8 cellular contexts compared by ENCODE assay signal in genomic region chr13:46648166-46648607, GRCh38.
DNase-seq lines count a peak whose midpoint lies in the region; FAIRE-seq and TF ChIP-seq lines count a peak whose summit lies in the region.

No MANE protein-coding gene starts in this region.

- no peak for TF ChIP-seq EP300 in stomach (IDR thresholded peaks at IDR 0.05)

- no peak for FAIRE-seq in bronchial epithelial cell (lab: Jason Lieb, UNC)

- H3K9me3 ChIP-seq in HEK293 (ENCODE audit: control insufficient read depth, insufficient read depth, low read depth, low read length) (no peaks in the 10 kb centered on the region), stomach (no peaks in the 10 kb centered on the region)
- H3K9me3 ChIP-seq in effector memory CD4-positive, alpha-beta T cell (ENCODE audit: control insufficient read depth, low read length): no peaks in the 10 kb centered on the region

- no peaks in the 10 kb centered on the region for H3K27me3 Mint-ChIP-seq in activated CD4-positive, alpha-beta memory T cell treated with anti-CD3 and anti-CD28 coated beads for 36 hours
- no peaks in the 10 kb centered on the region for H3K27me3 Mint-ChIP-seq in activated CD4-positive, alpha-beta memory T cell treated with anti-CD3 and anti-CD28 coated beads, Interleukin-2, amount 10 ng/mL, durations not matched to agents 7 days and 5 days

- TF ChIP-seq CTCF in HEK293 (tag by site-specific recombination; IDR thresholded peaks at IDR 0.05) (no peak), bronchial epithelial cell (IDR thresholded peaks at IDR 0.05; ENCODE audit: insufficient read depth, low read length, severe bottlenecking) (no peak), stomach (IDR thresholded peaks at IDR 0.05) (no peak)

- TF ChIP-seq POLR2A in stomach (IDR thresholded peaks at IDR 0.05): no peak

- POLR2A ChIA-PET in activated CD4-positive, alpha-beta memory T cell treated with anti-CD3 and anti-CD28 coated beads for 36 hours (lab: Charles Lee): interaction anchor here (1.1 kb wide), 1 partner anchor 18 kb away, joined by 3 read pairs; no protein-coding TSS in a partner anchor
- POLR2A ChIA-PET in activated CD4-positive, alpha-beta memory T cell treated with anti-CD3 and anti-CD28 coated beads, Interleukin-2, amount 10 ng/mL, durations not matched to agents 7 days and 5 days (lab: Charles Lee): no interaction called here
- POLR2A ChIA-PET in HEK293 (lab: Yijun Ruan, JAX): no interaction called here

- H3K4me3 ChIP-seq in HEK293 (ENCODE audit: low read depth, low read length) (no peak overlapping the region), bronchial epithelial cell (ENCODE audit: low read depth, low read length) (no peak overlapping the region), stomach (no peak overlapping the region)
- no peak overlapping the region for H3K4me3 ChIP-seq in effector memory CD4-positive, alpha-beta T cell (ENCODE audit: insufficient read depth, low read depth, low read length, poor library complexity, severe bottlenecking)

- H3K9me3 Mint-ChIP-seq in activated CD4-positive, alpha-beta memory T cell treated with anti-CD3 and anti-CD28 coated beads for 36 hours: no peaks in the 10 kb centered on the region
- no peaks in the 10 kb centered on the region for H3K9me3 Mint-ChIP-seq in activated CD4-positive, alpha-beta memory T cell treated with anti-CD3 and anti-CD28 coated beads, Interleukin-2, amount 10 ng/mL, durations not matched to agents 7 days and 5 days

- no peak overlapping the region for H3K4me3 Mint-ChIP-seq in activated CD4-positive, alpha-beta memory T cell treated with anti-CD3 and anti-CD28 coated beads for 36 hours
- H3K4me3 Mint-ChIP-seq in activated CD4-positive, alpha-beta memory T cell treated with anti-CD3 and anti-CD28 coated beads, Interleukin-2, amount 10 ng/mL, durations not matched to agents 7 days and 5 days: no peak overlapping the region

- H3K4me1 ChIP-seq in HEK293 (ENCODE audit: control insufficient read depth, insufficient read depth, low read length): peaks cover 9% of the 10 kb centered on the region
- H3K4me1 ChIP-seq in stomach: peaks cover 13 to 71% (median 44%) of the 10 kb centered on the region in 4 donors
- no peaks in the 10 kb centered on the region for H3K4me1 ChIP-seq in effector memory CD4-positive, alpha-beta T cell (ENCODE audit: control insufficient read depth, insufficient read depth, low read length, poor library complexity, severe bottlenecking)

- DNase-seq in activated CD4-positive, alpha-beta memory T cell treated with anti-CD3 and anti-CD28 coated beads for 36 hours: peak; percentile 22
- no peak for DNase-seq in activated CD4-positive, alpha-beta memory T cell treated with anti-CD3 and anti-CD28 coated beads, Interleukin-2, amount 10 ng/mL, durations not matched to agents 7 days and 5 days
- DNase-seq in NAMALWA (ENCODE audit: low spot score) (peak; percentile 69), bronchial epithelial cell (ENCODE audit: low read depth) (peak; percentile 20), stomach (peak; percentile 66), T-helper 1 cell (no peak)
- DNase-seq in effector memory CD4-positive, alpha-beta T cell: no peak

- H3K27ac Mint-ChIP-seq in activated CD4-positive, alpha-beta memory T cell treated with anti-CD3 and anti-CD28 coated beads for 36 hours: no peak overlapping the region
- H3K27ac Mint-ChIP-seq in activated CD4-positive, alpha-beta memory T cell treated with anti-CD3 and anti-CD28 coated beads, Interleukin-2, amount 10 ng/mL, durations not matched to agents 7 days and 5 days: no peak overlapping the region

- intact Hi-C loops in activated CD4-positive, alpha-beta memory T cell treated with anti-CD3 and anti-CD28 coated beads for 36 hours (cut with micrococcal nuclease): no loop called here
- intact Hi-C loops in stomach (cut with DNase I; ENCODE audit: low total_unique reads): no loop called here

- peaks cover 7% of the 10 kb centered on the region for H3K36me3 Mint-ChIP-seq in activated CD4-positive, alpha-beta memory T cell treated with anti-CD3 and anti-CD28 coated beads for 36 hours
- H3K36me3 Mint-ChIP-seq in activated CD4-positive, alpha-beta memory T cell treated with anti-CD3 and anti-CD28 coated beads, Interleukin-2, amount 10 ng/mL, durations not matched to agents 7 days and 5 days (ENCODE audit: low read depth): peaks cover 19% of the 10 kb centered on the region

- H3K27me3 ChIP-seq in bronchial epithelial cell (ENCODE audit: control insufficient read depth, insufficient read depth, low read length) (no peaks in the 10 kb centered on the region), stomach (no peaks in the 10 kb centered on the region)
- no peaks in the 10 kb centered on the region for H3K27me3 ChIP-seq in effector memory CD4-positive, alpha-beta T cell (replicated peaks; ENCODE audit: control insufficient read depth, insufficient read depth, low read length, poor library complexity, severe bottlenecking)

- CTCF ChIA-PET in activated CD4-positive, alpha-beta memory T cell treated with anti-CD3 and anti-CD28 coated beads for 36 hours (lab: Charles Lee): no interaction called here
- CTCF ChIA-PET in activated CD4-positive, alpha-beta memory T cell treated with anti-CD3 and anti-CD28 coated beads, Interleukin-2, amount 10 ng/mL, durations not matched to agents 7 days and 5 days (lab: Charles Lee): no interaction called here
- CTCF ChIA-PET in HEK293 (lab: Yijun Ruan, JAX): interaction anchor here (1.3 kb wide), 1 partner anchor 73 kb away, joined by 3 read pairs; no protein-coding TSS in a partner anchor

- peaks cover 33% of the 10 kb centered on the region for H3K4me1 Mint-ChIP-seq in activated CD4-positive, alpha-beta memory T cell treated with anti-CD3 and anti-CD28 coated beads for 36 hours (ENCODE audit: low read depth)
- peaks cover 19% of the 10 kb centered on the region for H3K4me1 Mint-ChIP-seq in activated CD4-positive, alpha-beta memory T cell treated with anti-CD3 and anti-CD28 coated beads, Interleukin-2, amount 10 ng/mL, durations not matched to agents 7 days and 5 days

- H3K36me3 ChIP-seq in HEK293 (ENCODE audit: control insufficient read depth in 2 of 2, insufficient read depth in 1 of 2, low read length in 2 of 2) (no peaks in the 10 kb centered on the region), bronchial epithelial cell (ENCODE audit: control insufficient read depth, insufficient read depth, low read length) (no peaks in the 10 kb centered on the region), stomach (peaks cover 0 to 2% (median 0%) of the 10 kb centered on the region in 4 donors)
- H3K36me3 ChIP-seq in effector memory CD4-positive, alpha-beta T cell (ENCODE audit: control insufficient read depth, insufficient read depth, low read length): no peaks in the 10 kb centered on the region

- H3K27ac ChIP-seq in HEK293 (ENCODE audit: extremely low read depth, low read depth, low read length) (no peak overlapping the region), stomach (peak overlapping the region in 2 of 5 donors; percentile 22 to 50)
- H3K27ac ChIP-seq in effector memory CD4-positive, alpha-beta T cell (ENCODE audit: insufficient read depth, low read length, poor library complexity, severe bottlenecking): no peak overlapping the region

- WGBS in stomach, 5 donors: 38 to 61% (median 52%) methylated on average over 4 of the region's 4 CpGs

TF ChIP-seq in HEK293, 187 proteins besides CTCF, POLR2A, EP300 and RAD21 (continues in another document):
- TF ChIP-seq ZBTB44 (tag by site-specific recombination; IDR thresholded peaks at IDR 0.05) (no peak), ZNF292 (tag by site-specific recombination; IDR thresholded peaks at IDR 0.05; ENCODE audit: borderline replicate concordance, low read depth) (no peak), ZBTB8A (tag by site-specific recombination; IDR thresholded peaks at IDR 0.05) (0 out of 2 replicates have a peak, but pooled peaks have one; percentile 25), ZNF2 (tag by site-specific recombination; IDR thresholded peaks at IDR 0.05) (no peak), PRDM1 (tag by site-specific recombination; IDR thresholded peaks at IDR 0.05) (0 out of 2 replicates have a peak, but pooled peaks have one; percentile 36), ZNF302 (tag by site-specific recombination; IDR thresholded peaks at IDR 0.05; ENCODE audit: low read depth) (no peak), INSM2 (tag by site-specific recombination; IDR thresholded peaks at IDR 0.05) (no peak)

Comparison
In these comparisons a context has a peak if more than half of its experiments do, and no peak if none do; other contexts are left out.
1. DNase-seq: peak in activated CD4-positive, alpha-beta memory T cell treated with anti-CD3 and anti-CD28 coated beads for 36 hours (single experiment), NAMALWA (single experiment), bronchial epithelial cell (single experiment) and stomach (single experiment); none in activated CD4-positive, alpha-beta memory T cell treated with anti-CD3 and anti-CD28 coated beads, Interleukin-2, amount 10 ng/mL, durations not matched to agents 7 days and 5 days (single experiment), effector memory CD4-positive, alpha-beta T cell (0 of 3) and T-helper 1 cell (0 of 5).